In the genomic region with DNA sequence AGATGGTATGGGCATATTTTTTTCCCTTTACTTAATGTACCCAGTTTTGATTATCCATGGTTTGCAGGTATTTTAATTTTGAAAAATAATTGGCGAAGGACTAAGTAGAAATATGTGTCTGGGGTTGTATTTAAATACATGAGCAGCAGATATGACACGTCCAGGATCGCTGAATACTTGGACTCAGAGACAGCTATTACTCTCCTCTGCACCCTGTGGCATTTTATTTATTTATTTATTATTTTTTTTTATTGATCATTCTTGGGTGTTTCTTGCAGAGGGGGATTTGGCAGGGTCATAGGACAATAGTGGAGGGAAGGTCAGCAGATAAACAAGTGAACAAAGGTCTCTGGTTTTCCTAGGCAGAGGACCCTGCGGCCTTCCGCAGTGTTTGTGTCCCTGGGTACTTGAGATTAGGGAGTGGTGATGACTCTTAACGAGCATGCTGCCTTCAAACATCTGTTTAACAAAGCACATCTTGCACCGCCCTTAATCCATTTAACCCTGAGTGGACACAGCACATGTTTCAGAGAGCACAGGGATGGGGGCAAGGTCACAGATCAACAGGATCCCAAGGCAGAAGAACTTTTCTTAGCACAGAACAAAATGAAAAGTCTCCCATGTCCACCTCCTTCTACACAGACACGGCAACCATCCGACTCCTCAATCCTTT, we compare ENCODE assay signal across 1 cellular context.
TF ChIP-seq lines count a peak whose summit lies in the region.
"Not testable (repeated sequence)": the region's sequence is repeated elsewhere in the genome, so short reads cannot be mapped to it uniquely, and the experiment has no call there.

No MANE protein-coding gene starts in this region.

TF ChIP-seq in K562, 482 proteins besides CTCF, POLR2A, EP300 and RAD21 (continued from another document):
- TF ChIP-seq ZNF592 (IDR thresholded peaks at IDR 0.05) (peak; percentile 80), HDAC2 (IDR thresholded peaks at IDR 0.05) (peak; percentile 83), ZBTB2 (IDR thresholded peaks at IDR 0.05) (peak; percentile 70; the same call in 1 of the 2 replicates), CXXC5 (CRISPR knock-in tag; IDR thresholded peaks at IDR 0.05) (peak; percentile 58), MEIS2 (IDR thresholded peaks at IDR 0.05; ENCODE audit: partially characterized antibody) (peak; percentile 28), SMAD4 (CRISPR knock-in tag; conservative IDR thresholded peaks at IDR 0.05) (peak; percentile 75), NCOR1 (IDR thresholded peaks at IDR 0.05) (peak; percentile 89), ZEB2 (IDR thresholded peaks at IDR 0.05) (peak; percentile 37; the same call in 1 of the 2 replicates), EP400 (IDR thresholded peaks at IDR 0.05) (peak; percentile 75), TAF9B (IDR thresholded peaks at IDR 0.05; ENCODE audit: partially characterized antibody) (peak; percentile 35), MTA2 (IDR thresholded peaks at IDR 0.05; ENCODE audit: low read depth) (peak; percentile 79), MIER1 (IDR thresholded peaks at IDR 0.05; ENCODE audit: low read depth) (0 out of 2 replicates have a peak, but pooled peaks have one; percentile 37), KDM1A (IDR thresholded peaks at IDR 0.05) (peak; percentile 86; a peak in 3 of 4 replicates), TOE1 (IDR thresholded peaks at IDR 0.05; ENCODE audit: borderline replicate concordance) (peak; percentile 68; the same call in 1 of the 2 replicates), PHB2 (IDR thresholded peaks at IDR 0.05; ENCODE audit: low read depth) (peak; percentile 57; the same call in 1 of the 2 replicates), ARNT (IDR thresholded peaks at IDR 0.05) (peak; percentile 30 to 84; a peak in 1 of 4 replicates), NKRF (IDR thresholded peaks at IDR 0.05; ENCODE audit: borderline replicate concordance) (peak; percentile 24; the same call in 1 of the 2 replicates), ATF3 (IDR thresholded peaks at IDR 0.05) (peak; percentile 54), ZNF589 (CRISPR knock-in tag; IDR thresholded peaks at IDR 0.05; ENCODE audit: low read depth) (peak; percentile 57; the same call in 1 of the 2 replicates), NCOA2 (IDR thresholded peaks at IDR 0.05; ENCODE audit: partially characterized antibody in 2 of 2) (peak in 1 of 2 experiments; percentile 21), DMBX1 (CRISPR knock-in tag; IDR thresholded peaks at IDR 0.05; ENCODE audit: borderline replicate concordance) (peak; percentile 61; the same call in 1 of the 2 replicates), HSF4 (CRISPR knock-in tag; IDR thresholded peaks at IDR 0.05; ENCODE audit: borderline replicate concordance) (0 out of 2 replicates have a peak, but pooled peaks have one; percentile 48), L3MBTL2 (IDR thresholded peaks at IDR 0.05) (peak; percentile 57; the same call in 1 of the 2 replicates)
- TF ChIP-seq, protein P1, sequence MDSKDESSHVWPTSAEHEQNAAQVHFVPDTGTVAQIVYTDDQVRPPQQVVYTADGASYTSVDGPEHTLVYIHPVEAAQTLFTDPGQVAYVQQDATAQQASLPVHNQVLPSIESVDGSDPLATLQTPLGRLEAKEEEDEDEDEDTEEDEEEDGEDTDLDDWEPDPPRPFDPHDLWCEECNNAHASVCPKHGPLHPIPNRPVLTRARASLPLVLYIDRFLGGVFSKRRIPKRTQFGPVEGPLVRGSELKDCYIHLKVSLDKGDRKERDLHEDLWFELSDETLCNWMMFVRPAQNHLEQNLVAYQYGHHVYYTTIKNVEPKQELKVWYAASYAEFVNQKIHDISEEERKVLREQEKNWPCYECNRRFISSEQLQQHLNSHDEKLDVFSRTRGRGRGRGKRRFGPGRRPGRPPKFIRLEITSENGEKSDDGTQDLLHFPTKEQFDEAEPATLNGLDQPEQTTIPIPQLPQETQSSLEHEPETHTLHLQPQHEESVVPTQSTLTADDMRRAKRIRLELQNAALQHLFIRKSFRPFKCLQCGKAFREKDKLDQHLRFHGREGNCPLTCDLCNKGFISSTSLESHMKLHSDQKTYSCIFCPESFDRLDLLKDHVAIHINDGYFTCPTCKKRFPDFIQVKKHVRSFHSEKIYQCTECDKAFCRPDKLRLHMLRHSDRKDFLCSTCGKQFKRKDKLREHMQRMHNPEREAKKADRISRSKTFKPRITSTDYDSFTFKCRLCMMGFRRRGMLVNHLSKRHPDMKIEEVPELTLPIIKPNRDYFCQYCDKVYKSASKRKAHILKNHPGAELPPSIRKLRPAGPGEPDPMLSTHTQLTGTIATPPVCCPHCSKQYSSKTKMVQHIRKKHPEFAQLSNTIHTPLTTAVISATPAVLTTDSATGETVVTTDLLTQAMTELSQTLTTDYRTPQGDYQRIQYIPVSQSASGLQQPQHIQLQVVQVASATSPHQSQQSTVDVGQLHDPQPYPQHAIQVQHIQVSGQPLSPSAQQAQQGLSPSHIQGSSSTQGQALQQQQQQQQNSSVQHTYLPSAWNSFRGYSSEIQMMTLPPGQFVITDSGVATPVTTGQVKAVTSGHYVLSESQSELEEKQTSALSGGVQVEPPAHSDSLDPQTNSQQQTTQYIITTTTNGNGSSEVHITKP (IDR thresholded peaks at IDR 0.05; ENCODE audit: partially characterized antibody): peak; percentile 28
- not testable (repeated sequence) for TF ChIP-seq TOE1 (CRISPR knock-in tag; IDR thresholded peaks at IDR 0.05; ENCODE audit: borderline replicate concordance, low read depth); ATF3 (CRISPR knock-in tag; conservative IDR thresholded peaks at IDR 0.05)
- TF ChIP-seq, protein P2, sequence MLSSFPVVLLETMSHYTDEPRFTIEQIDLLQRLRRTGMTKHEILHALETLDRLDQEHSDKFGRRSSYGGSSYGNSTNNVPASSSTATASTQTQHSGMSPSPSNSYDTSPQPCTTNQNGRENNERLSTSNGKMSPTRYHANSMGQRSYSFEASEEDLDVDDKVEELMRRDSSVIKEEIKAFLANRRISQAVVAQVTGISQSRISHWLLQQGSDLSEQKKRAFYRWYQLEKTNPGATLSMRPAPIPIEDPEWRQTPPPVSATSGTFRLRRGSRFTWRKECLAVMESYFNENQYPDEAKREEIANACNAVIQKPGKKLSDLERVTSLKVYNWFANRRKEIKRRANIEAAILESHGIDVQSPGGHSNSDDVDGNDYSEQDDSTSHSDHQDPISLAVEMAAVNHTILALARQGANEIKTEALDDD (IDR thresholded peaks at IDR 0.05): peak; percentile 74
